ENCODE assay signal across 32 cellular contexts in the genomic region with DNA sequence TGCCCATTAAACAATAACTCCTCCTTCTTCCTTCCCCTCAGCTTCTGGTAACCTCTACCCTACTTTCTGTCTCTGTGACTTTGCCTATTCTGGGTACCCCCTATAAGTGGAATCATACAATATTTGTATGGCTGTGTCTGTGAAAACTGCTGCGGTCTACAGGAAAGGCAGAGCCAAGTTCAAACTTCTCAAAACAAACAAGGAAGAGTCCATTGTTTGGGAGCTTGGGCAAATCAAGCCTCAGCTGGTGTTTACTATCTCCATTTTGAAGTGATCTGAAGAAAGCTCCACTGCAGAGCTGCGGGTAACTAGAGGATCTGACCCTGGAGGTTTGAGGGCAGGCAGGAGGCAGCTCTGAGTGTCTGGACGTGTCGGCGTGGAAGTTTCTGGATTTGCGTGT. TPM values are rescaled to one million over a fixed set of nuclear protein-coding genes. Genes with fewer than 3 reads are reported as not detected.
"Had no signal": no experiment of that assay in that cellular context is flagged by ENCODE, and none has a peak within 500 bp of the region (broad histone marks: within the 10 kb centered on the region; RNA-seq: fewer than 3 reads in every experiment).

No MANE protein-coding gene starts in this region.

- H3K4me3 ChIP-seq: esophagus muscularis mucosa, heart right ventricle, lower lobe of right lung, pancreas, smooth muscle cell, stomach, thyroid gland, vagina had no signal

- DNase-seq: effector CD8-positive, alpha-beta T cell; endodermal cell; foreskin melanocyte; glutamatergic neuron; heart right ventricle; hippocampal formation; immature natural killer cell; islet precursor cell; kidney glomerular epithelial cell; left colon; left ventricle myocardium superior; lower lobe of right lung; natural killer cell; occipital lobe; pancreas; stimulated activated CD4-positive, alpha-beta T cell treated with anti-CD3 and anti-CD28 coated beads, Interleukin-12 subunit alpha, Interleukin-12 subunit beta, amount 100 ng/mL, for 4 hours; stimulated activated CD4-positive, alpha-beta T cell treated with anti-CD3 and anti-CD28 coated beads, Interleukin-2, amount 100 ng/mL, for 24 hours; stimulated activated CD4-positive, alpha-beta T cell treated with anti-CD3 and anti-CD28 coated beads, Interleukin-4, amount 100 ng/mL, for 24 hours; stimulated activated naive CD4-positive, alpha-beta T cell treated with Interleukin-2 at 50 U/mL for 16 hours; stomach; thyroid gland; trophoblast cell had no signal

- H3K36me3 Mint-ChIP-seq: immature natural killer cell; natural killer cell; stimulated activated effector memory CD8-positive, alpha-beta T cell treated with anti-CD3 and anti-CD28 coated beads, Interleukin-12 subunit alpha, Interleukin-12 subunit beta, amount 100 ng/mL, for 72 hours had no signal

- H3K27me3 ChIP-seq: pancreas, thyroid gland, vagina had no signal

- H3K27ac Mint-ChIP-seq: endodermal cell; natural killer cell; stimulated activated effector memory CD8-positive, alpha-beta T cell treated with anti-CD3 and anti-CD28 coated beads, Interleukin-12 subunit alpha, Interleukin-12 subunit beta, amount 100 ng/mL, for 72 hours had no signal

- H3K4me1 Mint-ChIP-seq: immature natural killer cell had no signal

- H3K4me2 ChIP-seq: smooth muscle cell had no signal

- H3K9me3 ChIP-seq: esophagus muscularis mucosa, heart right ventricle, lower lobe of right lung, pancreas, stomach, thyroid gland, vagina had no signal

- H3K4me3 Mint-ChIP-seq: endodermal cell; immature natural killer cell; natural killer cell; stimulated activated effector memory CD8-positive, alpha-beta T cell treated with anti-CD3 and anti-CD28 coated beads, Interleukin-12 subunit alpha, Interleukin-12 subunit beta, amount 100 ng/mL, for 72 hours had no signal

- H3K27ac ChIP-seq: pancreas, vagina had no signal

- H3K4me1 ChIP-seq: pancreas, stomach had no signal

- H3K9me3 Mint-ChIP-seq: endodermal cell; natural killer cell; stimulated activated effector memory CD8-positive, alpha-beta T cell treated with anti-CD3 and anti-CD28 coated beads, Interleukin-12 subunit alpha, Interleukin-12 subunit beta, amount 100 ng/mL, for 72 hours had no signal

- H3K36me3 ChIP-seq: esophagus muscularis mucosa, heart right ventricle, lower lobe of right lung, pancreas, stomach, thyroid gland, vagina had no signal

RNA-seq across cellular contexts. Expression of a gene that starts 48.6 kb away (rescaled TPM):
- total RNA-seq: endodermal cell, epithelial cell of proximal tubule, esophagus muscularis mucosa, heart right ventricle, left colon, left ventricle myocardium superior, lower lobe of right lung, mesenteric fat pad, myocyte, natural killer cell, occipital lobe, posterior vena cava, pulmonary artery endothelial cell, sciatic nerve, smooth muscle cell, stomach had no signal
